ENCODE assay signal across 8 cellular contexts in the genomic region with DNA sequence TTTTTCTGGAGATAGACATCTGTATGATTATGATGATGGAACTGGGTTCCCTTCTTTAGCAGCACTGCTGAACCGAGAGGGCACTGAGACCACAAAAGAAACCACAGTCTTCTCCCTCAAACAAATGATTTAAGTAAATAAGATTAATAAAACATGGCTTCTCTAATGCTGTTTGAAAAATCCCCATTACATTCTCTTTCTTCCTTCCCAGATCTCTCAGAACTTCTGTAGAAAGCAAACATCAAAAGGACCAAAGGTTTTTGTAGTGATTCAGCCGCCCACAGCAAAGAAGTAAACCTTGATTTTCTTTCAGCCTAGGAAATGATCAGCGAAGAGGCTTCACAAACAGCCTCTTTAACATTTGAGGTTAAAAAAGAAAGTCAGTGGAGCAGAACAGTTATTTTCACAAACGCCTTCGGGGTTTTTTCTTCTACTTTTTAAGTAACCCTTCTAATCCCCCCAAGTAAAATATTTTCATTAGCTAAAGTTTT.
DNase-seq lines count a peak whose midpoint lies in the region; ATAC-seq, FAIRE-seq and TF ChIP-seq lines count a peak whose summit lies in the region.

No MANE protein-coding gene starts in this region.

- H3K27ac ChIP-seq in RWPE1 = no peak overlapping the region

- no peaks in the 10 kb centered on the region for H3K9me3 Mint-ChIP-seq in activated CD8-positive, alpha-beta T cell treated with anti-CD3 and anti-CD28 coated beads for 36 hours

- peak; percentile 86 for FAIRE-seq in GM19239 (lab: Jason Lieb, UNC)

- H3K4me1 Mint-ChIP-seq in activated CD8-positive, alpha-beta T cell treated with anti-CD3 and anti-CD28 coated beads for 36 hours (ENCODE audit: low read depth) = peaks cover 27% of the 10 kb centered on the region

- TF ChIP-seq CTCF in activated CD8-positive, alpha-beta T cell treated with anti-CD3 and anti-CD28 coated beads for 36 hours (IDR thresholded peaks at IDR 0.05) = no peak
- no peak for TF ChIP-seq CTCF in RWPE1 (conservative IDR thresholded peaks at IDR 0.05; ENCODE audit: low read depth)

- peaks cover 28% of the 10 kb centered on the region for H3K27me3 Mint-ChIP-seq in activated CD8-positive, alpha-beta T cell treated with anti-CD3 and anti-CD28 coated beads for 36 hours

- ATAC-seq in HG03139 (IDR thresholded peaks at IDR 0.05; ENCODE audit: unreplicated experiment) = peak; percentile 70
- ATAC-seq in activated CD8-positive, alpha-beta T cell treated with anti-CD3 and anti-CD28 coated beads for 36 hours = peak; percentile 88

- intact Hi-C loops in activated CD8-positive, alpha-beta T cell treated with anti-CD3 and anti-CD28 coated beads for 36 hours (cut with micrococcal nuclease) = no loop called here

- no peaks in the 10 kb centered on the region for H3K36me3 Mint-ChIP-seq in activated CD8-positive, alpha-beta T cell treated with anti-CD3 and anti-CD28 coated beads for 36 hours (ENCODE audit: low read depth)

- peak; percentile 30 for DNase-seq in ACHN
- peak; percentile 13 for DNase-seq in GM19239 (ENCODE audit: insufficient read length, low spot score)
- DNase-seq in activated CD8-positive, alpha-beta T cell treated with anti-CD3 and anti-CD28 coated beads for 36 hours = peak; percentile 56
- DNase-seq in myocyte (ENCODE audit: low read depth) = peak; percentile 21
- DNase-seq in NCI-H524 (lab: John Stamatoyannopoulos, UW) = no peak
- no peak for DNase-seq in RWPE1 (ENCODE audit: low spot score)
- no peak for DNase-seq in SIG-M5 treated with dmso at 0.1 percent for 504 hours (lab: John Stamatoyannopoulos, UW; ENCODE audit: unreplicated experiment)

- in situ Hi-C loops in ACHN (cut with HindIII; ENCODE audit: low pct_ligation_motif_present, low pct_unique_long_range_greater_than_20kb, low sequenced_read_pairs) = no loop called here

- no peak overlapping the region for H3K4me3 Mint-ChIP-seq in activated CD8-positive, alpha-beta T cell treated with anti-CD3 and anti-CD28 coated beads for 36 hours

- POLR2A ChIA-PET in activated CD8-positive, alpha-beta T cell treated with anti-CD3 and anti-CD28 coated beads for 36 hours (lab: Charles Lee) = no interaction called here
- POLR2A ChIA-PET in RWPE1 (lab: Yijun Ruan, JAX; ENCODE audit: low non-redundant PET) = no interaction called here

- CTCF ChIA-PET in activated CD8-positive, alpha-beta T cell treated with anti-CD3 and anti-CD28 coated beads for 36 hours (lab: Charles Lee) = interaction anchor here (1.7 to 2.2 kb wide), 2 partner anchors 11 to 14 kb away, joined by 4 to 8 read pairs; no protein-coding TSS in a partner anchor
- CTCF ChIA-PET in RWPE1 (lab: Yijun Ruan, JAX) = no interaction called here

- H3K27ac Mint-ChIP-seq in activated CD8-positive, alpha-beta T cell treated with anti-CD3 and anti-CD28 coated beads for 36 hours = peak overlapping the region; percentile 28

Comparison
In these comparisons a context has a peak if more than half of its experiments do, and no peak if none do; other contexts are left out.
1. DNase-seq: peak in ACHN (single experiment), GM19239 (single experiment), activated CD8-positive, alpha-beta T cell treated with anti-CD3 and anti-CD28 coated beads for 36 hours (single experiment) and myocyte (single experiment); none in NCI-H524 (0 of 2), RWPE1 (single experiment) and SIG-M5 treated with dmso at 0.1 percent for 504 hours (single experiment).